25 cellular contexts compared by ENCODE assay signal in the genomic region with DNA sequence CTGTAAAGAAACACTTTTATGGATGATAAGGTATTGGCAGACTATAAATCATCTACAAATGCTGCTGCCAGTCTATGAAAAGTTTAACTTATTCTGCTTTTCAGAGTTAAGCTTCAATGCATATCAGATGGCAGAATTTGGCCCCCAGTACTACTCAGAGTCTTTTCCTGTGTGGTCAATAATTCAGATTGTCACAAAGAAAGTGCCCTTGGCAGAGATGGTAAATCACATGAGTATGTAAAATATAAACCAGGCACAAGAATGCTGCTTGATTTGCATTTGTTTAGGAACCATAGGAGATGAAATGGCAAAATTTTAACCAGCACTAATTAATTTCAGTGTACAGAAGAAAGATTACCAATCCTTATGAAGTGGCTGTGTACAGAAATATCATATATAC.
"Had no signal": no experiment of that assay in that cellular context is flagged by ENCODE, and none has a peak within 500 bp of the region (broad histone marks: within the 10 kb centered on the region; RNA-seq: fewer than 3 reads in every experiment).

No MANE protein-coding gene starts in this region.

- H3K4me1 ChIP-seq: suprapubic skin, testis, thyroid gland, tibial artery, tibial nerve, transverse colon, upper lobe of left lung, upper lobe of right lung, uterus, vagina had no signal

- H3K9me3 ChIP-seq: suprapubic skin, testis, thoracic aorta, thyroid gland, tibial artery, tibial nerve, upper lobe of left lung, upper lobe of right lung, uterus, vagina had no signal

- H3K27ac ChIP-seq: suprapubic skin, testis, thoracic aorta, thyroid gland, tibial artery, tibial nerve, transverse colon, upper lobe of left lung, upper lobe of right lung, uterus, vagina had no signal

- H3K27me3 ChIP-seq: suprapubic skin, testis, thyroid gland, tibial artery, tibial nerve, transverse colon, upper lobe of left lung, upper lobe of right lung, uterus, vagina had no signal

- H3K4me3 ChIP-seq: suprapubic skin, testis, thoracic aorta, thyroid gland, tibial artery, tibial nerve, transverse colon, upper lobe of left lung, upper lobe of right lung, uterus, vagina had no signal

- ATAC-seq: stimulated activated effector memory CD8-positive, alpha-beta T cell treated with anti-CD3 and anti-CD28 coated beads, Interleukin-12 subunit alpha, Interleukin-12 subunit beta, amount 100 ng/mL, for 72 hours; stimulated activated memory B cell treated with anti-CD40 and anti-IgM and Interleukin-4, amounts not matched to agents 10 μg/mL and 1 μg/mL and 100 μg/mL, for 72 hours; stimulated activated naive B cell treated with anti-CD40 and anti-IgM and Interleukin-4, amounts not matched to agents 10 μg/mL and 1 μg/mL and 100 μg/mL, for 72 hours; stimulated activated naive CD8-positive, alpha-beta T cell treated with anti-CD3 and anti-CD28 coated beads, Interleukin-15, amount 100 ng/mL, for 72 hours; stimulated activated naive CD8-positive, alpha-beta T cell treated with anti-CD3 and anti-CD28 coated beads, Interleukin-15, Interleukin-2, amounts not matched to agents 100 U/mL and 50 U/mL, for 24 hours; upper lobe of right lung had no signal

- DNase-seq: stimulated activated CD4-positive, alpha-beta T cell treated with anti-CD3 and anti-CD28 coated beads, Interleukin-2, amount 100 ng/mL, for 48 hours; stimulated activated CD4-positive, alpha-beta T cell treated with anti-CD3 and anti-CD28 coated beads, Interleukin-4, amount 100 ng/mL, for 1 hour; stimulated activated CD4-positive, alpha-beta T cell treated with anti-CD3 and anti-CD28 coated beads, Interleukin-4, amount 100 ng/mL, for 24 hours; stimulated activated CD4-positive, alpha-beta T cell treated with anti-CD3 and anti-CD28 coated beads, Interleukin-4, amount 100 ng/mL, for 4 hours; stimulated activated CD8-positive, alpha-beta memory T cell treated with anti-CD3 and anti-CD28 coated beads, Interleukin-4, amount 100 ng/mL, for 48 hours; stimulated activated naive B cell treated with anti-CD40 and anti-IgM and Interleukin-4, amounts not matched to agents 10 μg/mL and 1 μg/mL and 100 μg/mL, for 72 hours; stimulated activated naive CD4-positive, alpha-beta T cell; stimulated activated naive CD4-positive, alpha-beta T cell treated with Interleukin-2 at 50 U/mL for 16 hours; stimulated activated naive CD8-positive, alpha-beta T cell treated with anti-CD3 and anti-CD28 coated beads, Interleukin-15, amount 100 ng/mL, for 72 hours; stimulated activated naive CD8-positive, alpha-beta T cell treated with anti-CD3 and anti-CD28 coated beads, Interleukin-15, Interleukin-2, amounts not matched to agents 100 U/mL and 50 U/mL, for 24 hours; substantia nigra; testis; thyroid gland; tibial artery; transverse colon; trophoblast cell; upper lobe of left lung; upper lobe of right lung; uterus had no signal

- H3K36me3 ChIP-seq: suprapubic skin, thoracic aorta, thyroid gland, tibial artery, tibial nerve, transverse colon, upper lobe of left lung, upper lobe of right lung, uterus, vagina had no signal
